17 cellular contexts compared by ENCODE assay signal in the genomic region with DNA sequence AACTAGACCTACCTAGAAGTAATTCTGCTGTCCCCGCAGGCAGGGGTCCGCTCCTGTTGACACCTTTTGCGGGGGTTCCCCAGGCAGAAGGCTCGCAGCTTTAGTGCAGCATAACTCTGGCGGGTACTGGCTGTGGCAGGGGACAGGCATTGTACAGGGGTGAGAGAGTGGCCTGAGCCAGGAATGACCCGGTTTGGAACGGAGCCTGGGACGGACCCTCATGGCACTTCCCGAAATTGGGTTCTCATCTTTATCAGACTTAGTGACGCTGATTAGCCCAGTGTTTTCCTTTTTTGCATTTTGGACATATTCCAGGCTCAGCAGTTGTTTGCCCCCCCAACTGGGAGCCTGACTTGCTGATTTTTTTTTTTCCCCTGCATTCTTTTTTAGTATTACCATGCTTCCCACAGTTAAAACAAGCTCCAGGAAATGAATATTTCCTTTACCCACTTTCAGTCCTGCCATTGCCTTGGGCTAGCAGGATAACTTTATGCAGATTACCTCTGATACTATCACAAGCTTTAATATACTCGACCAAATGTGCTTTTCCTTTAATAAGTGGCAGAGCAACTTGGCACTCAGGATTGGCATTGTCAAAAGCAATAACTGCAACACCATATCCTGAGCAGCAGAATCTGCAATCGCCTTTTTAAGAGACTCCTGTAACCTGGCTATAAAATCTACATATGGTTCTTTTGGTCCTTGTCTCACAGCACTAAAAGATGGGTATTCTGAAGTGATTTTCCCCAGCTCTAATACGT. TPM values are rescaled to one million over a fixed set of nuclear protein-coding genes. Genes with fewer than 3 reads are reported as not detected.
DNase-seq lines count a peak whose midpoint lies in the region; TF ChIP-seq lines count a peak whose summit lies in the region.
"Had no signal": no experiment of that assay in that cellular context is flagged by ENCODE, and none has a peak within 500 bp of the region (broad histone marks: within the 10 kb centered on the region; RNA-seq: fewer than 3 reads in every experiment).

No MANE protein-coding gene starts in this region.

- no peak for TF ChIP-seq CTCF in VCaP (conservative IDR thresholded peaks at IDR 0.05)
- no peak for TF ChIP-seq CTCF in esophagus squamous epithelium (IDR thresholded peaks at IDR 0.05)
- TF ChIP-seq CTCF in nephron (IDR thresholded peaks at IDR 0.05; ENCODE audit: unreplicated experiment in 3 of 3) = no peak
- TF ChIP-seq CTCF in type B pancreatic cell (conservative IDR thresholded peaks at IDR 0.05) = no peak
- no peak for TF ChIP-seq CTCF in neural progenitor cell (IDR thresholded peaks at IDR 0.05)

- H3K36me3 Mint-ChIP-seq in nephron (ENCODE audit: low read depth) (no peaks in the 10 kb centered on the region), type B pancreatic cell (no peaks in the 10 kb centered on the region), neural progenitor cell (no peaks in the 10 kb centered on the region)
- H3K36me3 Mint-ChIP-seq: activated CD8-positive, alpha-beta memory T cell treated with anti-CD3 and anti-CD28 coated beads, Interleukin-2, amount 10 ng/mL, durations not matched to agents 7 days and 5 days had no signal

- no peak for DNase-seq in esophagus squamous epithelium (lab: John Stamatoyannopoulos, UW)
- no peak for DNase-seq in type B pancreatic cell (ENCODE audit: extremely low spot score, unreplicated experiment)
- no peak for DNase-seq in activated naive CD4-positive, alpha-beta T cell treated with anti-CD3 and anti-CD28 coated beads, Interleukin-2, amount 50 U/mL, for 16 hours
- no peak for DNase-seq in HCEC 1CT
- DNase-seq in neural progenitor cell (ENCODE audit: low spot score) = no peak
- DNase-seq: activated CD4-positive, CD25-positive, alpha-beta regulatory T cell; activated CD8-positive, alpha-beta memory T cell treated with anti-CD3 and anti-CD28 coated beads, Interleukin-2, amount 10 ng/mL, durations not matched to agents 7 days and 5 days; DMS153; dorsolateral prefrontal cortex; MG63; NCI-H446 treated with DMSO at 0.1 percent for 48 hours had no signal

- H3K4me2 ChIP-seq in neural progenitor cell = no peak overlapping the region
- H3K4me2 ChIP-seq: BLaER1 had no signal

- intact Hi-C loops in esophagus squamous epithelium (cut with DNase I) = no loop called here

- no peaks in the 10 kb centered on the region for H3K36me3 ChIP-seq in esophagus squamous epithelium
- no peaks in the 10 kb centered on the region for H3K36me3 ChIP-seq in neural progenitor cell
- H3K36me3 ChIP-seq: BLaER1, HAP-1, MG63, thoracic aorta had no signal

- H3K27me3 Mint-ChIP-seq in nephron (ENCODE audit: low read depth) = peaks cover 12% of the 10 kb centered on the region
- H3K27me3 Mint-ChIP-seq in type B pancreatic cell = no peaks in the 10 kb centered on the region
- peaks cover 4% of the 10 kb centered on the region for H3K27me3 Mint-ChIP-seq in neural progenitor cell (ENCODE audit: insufficient read depth, low read depth)

- H3K9ac ChIP-seq in neural progenitor cell = no peak overlapping the region
- H3K9ac ChIP-seq: BLaER1 had no signal

- H3K27me3 ChIP-seq in esophagus squamous epithelium = no peaks in the 10 kb centered on the region
- no peaks in the 10 kb centered on the region for H3K27me3 ChIP-seq in neural progenitor cell
- H3K27me3 ChIP-seq: BLaER1, MG63 had no signal

- H3K27ac ChIP-seq in VCaP (peak overlapping the region; percentile 99), esophagus squamous epithelium (peak overlapping the region in 3 of 4 donors; percentile 52 to 62 (median 54)), neural progenitor cell (no peak overlapping the region)
- H3K27ac ChIP-seq: BLaER1, dorsolateral prefrontal cortex, thoracic aorta had no signal

- H3K9me3 ChIP-seq in esophagus squamous epithelium (no peaks in the 10 kb centered on the region), neural progenitor cell (ENCODE audit: low read depth) (no peaks in the 10 kb centered on the region)
- H3K9me3 ChIP-seq: BLaER1, HAP-1, MG63, thoracic aorta had no signal

- H3K4me1 Mint-ChIP-seq in nephron = peaks cover 33% of the 10 kb centered on the region
- H3K4me1 Mint-ChIP-seq in type B pancreatic cell (ENCODE audit: unreplicated experiment) = peaks cover 20% of the 10 kb centered on the region
- peaks cover 11% of the 10 kb centered on the region for H3K4me1 Mint-ChIP-seq in neural progenitor cell
- H3K4me1 Mint-ChIP-seq: activated CD8-positive, alpha-beta memory T cell treated with anti-CD3 and anti-CD28 coated beads, Interleukin-2, amount 10 ng/mL, durations not matched to agents 7 days and 5 days had no signal

- H3K4me3 Mint-ChIP-seq in nephron = no peak overlapping the region
- no peak overlapping the region for H3K4me3 Mint-ChIP-seq in type B pancreatic cell
- no peak overlapping the region for H3K4me3 Mint-ChIP-seq in neural progenitor cell
- H3K4me3 Mint-ChIP-seq: activated CD8-positive, alpha-beta memory T cell treated with anti-CD3 and anti-CD28 coated beads, Interleukin-2, amount 10 ng/mL, durations not matched to agents 7 days and 5 days; T-helper 1 cell treated with Interleukin-12 subunit alpha and Interleukin-12 subunit beta and Interleukin-4 antibody, amounts not matched to agents 30 μg/mL and 1 μg/mL, for 36 hours had no signal

- no peak overlapping the region for H3K4me3 ChIP-seq in esophagus squamous epithelium
- no peak overlapping the region for H3K4me3 ChIP-seq in neural progenitor cell
- H3K4me3 ChIP-seq: BLaER1, dorsolateral prefrontal cortex, HAP-1, MG63, thoracic aorta had no signal

- H3K27ac Mint-ChIP-seq in nephron = peak overlapping the region in 2 of 3 experiments; percentile 10 to 80
- H3K27ac Mint-ChIP-seq in type B pancreatic cell = peak overlapping the region; percentile 63
- no peak overlapping the region for H3K27ac Mint-ChIP-seq in neural progenitor cell
- H3K27ac Mint-ChIP-seq: activated CD8-positive, alpha-beta memory T cell treated with anti-CD3 and anti-CD28 coated beads, Interleukin-2, amount 10 ng/mL, durations not matched to agents 7 days and 5 days; T-helper 1 cell treated with Interleukin-12 subunit alpha and Interleukin-12 subunit beta and Interleukin-4 antibody, amounts not matched to agents 30 μg/mL and 1 μg/mL, for 36 hours had no signal

- no peak for TF ChIP-seq POLR2A in esophagus squamous epithelium (IDR thresholded peaks at IDR 0.05)

- no peaks in the 10 kb centered on the region for H3F3A ChIP-seq in neural progenitor cell (ENCODE audit: low read depth)

- no peak overlapping the region for H2AFZ ChIP-seq in neural progenitor cell (replicated peaks)

- no peaks in the 10 kb centered on the region for H3K9me3 Mint-ChIP-seq in nephron
- H3K9me3 Mint-ChIP-seq in type B pancreatic cell = no peaks in the 10 kb centered on the region
- H3K9me3 Mint-ChIP-seq in neural progenitor cell = no peaks in the 10 kb centered on the region
- H3K9me3 Mint-ChIP-seq: T-helper 1 cell treated with Interleukin-12 subunit alpha and Interleukin-12 subunit beta and Interleukin-4 antibody, amounts not matched to agents 30 μg/mL and 1 μg/mL, for 36 hours had no signal

- 46 to 53% methylated on average over 8 to 12 of the region's 13 CpGs for WGBS in esophagus squamous epithelium, 2 donors

- peaks cover 9 to 30% (median 13%) of the 10 kb centered on the region in 3 donors for H3K4me1 ChIP-seq in esophagus squamous epithelium
- no peaks in the 10 kb centered on the region for H3K4me1 ChIP-seq in neural progenitor cell
- H3K4me1 ChIP-seq: HAP-1 had no signal

- no peaks in the 10 kb centered on the region for H4K20me1 ChIP-seq in neural progenitor cell (ENCODE audit: low read depth)
- H4K20me1 ChIP-seq: BLaER1 had no signal

- H3K79me2 ChIP-seq in neural progenitor cell (ENCODE audit: low read depth) = no peaks in the 10 kb centered on the region

RNA-seq across cellular contexts. Expression of gene WDR1, which starts 55.9 kb away (rescaled TPM):
- total RNA-seq in esophagus squamous epithelium (100 to 1,000 TPM; 131 to 203 (median 171) TPM), type B pancreatic cell (ENCODE audit: low replicate concordance) (227 and 313 TPM in 2 replicates), neural progenitor cell (ENCODE audit: low replicate concordance) (83.1 and 125 TPM in 2 replicates)
